17 cellular contexts compared by ENCODE assay signal in the genomic region with DNA sequence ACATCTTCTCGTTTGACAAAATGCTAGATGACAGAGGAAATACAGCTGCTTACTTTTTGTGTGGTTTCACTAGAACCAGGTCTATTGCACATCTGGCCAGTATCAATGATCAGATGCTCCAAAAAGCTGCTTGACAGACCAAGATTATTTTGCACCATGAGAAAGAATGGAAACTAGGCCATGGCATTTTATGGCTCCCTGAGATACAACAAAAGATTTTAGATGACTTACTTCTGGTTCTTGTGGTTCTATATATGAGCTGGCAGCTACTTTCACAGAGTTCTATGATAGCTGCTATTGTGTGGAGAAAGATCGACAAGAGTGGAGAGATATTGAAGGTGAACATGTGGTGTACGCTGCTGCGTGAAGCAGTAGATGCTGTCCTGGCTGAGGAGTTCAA. TPM values are rescaled to one million over a fixed set of nuclear protein-coding genes. Genes with fewer than 3 reads are reported as not detected.
DNase-seq lines count a peak whose midpoint lies in the region; ATAC-seq and TF ChIP-seq lines count a peak whose summit lies in the region.
"Had no signal": no experiment of that assay in that cellular context is flagged by ENCODE, and none has a peak within 500 bp of the region (broad histone marks: within the 10 kb centered on the region; RNA-seq: fewer than 3 reads in every experiment).

No MANE protein-coding gene starts in this region.

- H3K4me3 Mint-ChIP-seq in activated CD4-positive, alpha-beta memory T cell treated with anti-CD3 and anti-CD28 coated beads, Interleukin-2, amount 10 ng/mL, durations not matched to agents 7 days and 5 days: no peak overlapping the region
- H3K4me3 Mint-ChIP-seq in activated CD4-positive, alpha-beta memory T cell treated with anti-CD3 and anti-CD28 coated beads for 36 hours: no peak overlapping the region
- H3K4me3 Mint-ChIP-seq in stimulated activated naive B cell treated with anti-CD40 and anti-IgM and Interleukin-4, amounts not matched to agents 10 μg/mL and 1 μg/mL and 100 μg/mL, for 72 hours: no peak overlapping the region
- H3K4me3 Mint-ChIP-seq: activated naive CD4-positive, alpha-beta T cell treated with anti-CD3 and anti-CD28 coated beads, Interleukin-2, amount 50 U/mL, for 24 hours had no signal

- intact Hi-C loops in activated CD4-positive, alpha-beta memory T cell treated with anti-CD3 and anti-CD28 coated beads for 36 hours (cut with micrococcal nuclease): loop anchor here (1.0 kb wide), 4 partner anchors 26 to 324 kb away; a partner anchor contains a TSS
- intact Hi-C loops in heart left ventricle (cut with DNase I): loop anchor here in 1 of 10 donors (5.0 kb wide), 1 partner anchor 56 kb away; no protein-coding TSS in a partner anchor

- CTCF ChIA-PET in activated CD4-positive, alpha-beta memory T cell treated with anti-CD3 and anti-CD28 coated beads, Interleukin-2, amount 10 ng/mL, durations not matched to agents 7 days and 5 days (lab: Charles Lee): no interaction called here
- CTCF ChIA-PET in activated CD4-positive, alpha-beta memory T cell treated with anti-CD3 and anti-CD28 coated beads for 36 hours (lab: Charles Lee): no interaction called here

- H3K9me3 ChIP-seq in heart left ventricle (peaks cover 0 to 10% (median 0%) of the 10 kb centered on the region in 12 donors), suprapubic skin (no peaks in the 10 kb centered on the region)
- H3K9me3 ChIP-seq: Caco-2, gastrocnemius medialis, testis had no signal

- no peak overlapping the region for H3K27ac ChIP-seq in heart left ventricle
- H3K27ac ChIP-seq in suprapubic skin: no peak overlapping the region
- H3K27ac ChIP-seq: gastrocnemius medialis, skin epidermis, testis had no signal

- TF ChIP-seq POLR2A in heart left ventricle (IDR thresholded peaks at IDR 0.05) (no peak), suprapubic skin (IDR thresholded peaks at IDR 0.05) (no peak)

- H3K9me3 Mint-ChIP-seq in activated CD4-positive, alpha-beta memory T cell treated with anti-CD3 and anti-CD28 coated beads, Interleukin-2, amount 10 ng/mL, durations not matched to agents 7 days and 5 days: peaks cover 6% of the 10 kb centered on the region
- H3K9me3 Mint-ChIP-seq in activated CD4-positive, alpha-beta memory T cell treated with anti-CD3 and anti-CD28 coated beads for 36 hours: no peaks in the 10 kb centered on the region
- H3K9me3 Mint-ChIP-seq in stimulated activated naive B cell treated with anti-CD40 and anti-IgM and Interleukin-4, amounts not matched to agents 10 μg/mL and 1 μg/mL and 100 μg/mL, for 72 hours: peaks cover 0 to 2% of the 10 kb centered on the region in 2 donors
- H3K9me3 Mint-ChIP-seq: activated naive CD4-positive, alpha-beta T cell treated with anti-CD3 and anti-CD28 coated beads, Interleukin-2, amount 50 U/mL, for 24 hours had no signal

- no peak for DNase-seq in activated CD4-positive, alpha-beta memory T cell treated with anti-CD3 and anti-CD28 coated beads, Interleukin-2, amount 10 ng/mL, durations not matched to agents 7 days and 5 days
- DNase-seq in activated CD4-positive, alpha-beta memory T cell treated with anti-CD3 and anti-CD28 coated beads for 36 hours: no peak
- no peak for DNase-seq in stimulated activated naive B cell treated with anti-CD40 and anti-IgM and Interleukin-4, amounts not matched to agents 10 μg/mL and 1 μg/mL and 100 μg/mL, for 72 hours
- DNase-seq in heart left ventricle: no peak
- no peak for DNase-seq in suprapubic skin (ENCODE audit: low spot score in 2 of 2)
- DNase-seq in COLO668 (lab: John Stamatoyannopoulos, UW; ENCODE audit: unreplicated experiment): no peak
- DNase-seq: Caco-2, gastrocnemius medialis, NCI-H1436 treated with DMSO at 0.1 percent for 48 hours, NCI-H526 treated with DMSO at 0.1 percent for 48 hours, nucleus accumbens, testis had no signal

- TF ChIP-seq EP300 in suprapubic skin (IDR thresholded peaks at IDR 0.05): no peak

- TF ChIP-seq CTCF in heart left ventricle (IDR thresholded peaks at IDR 0.05) (no peak), suprapubic skin (IDR thresholded peaks at IDR 0.05) (no peak)

- POLR2A ChIA-PET in activated CD4-positive, alpha-beta memory T cell treated with anti-CD3 and anti-CD28 coated beads, Interleukin-2, amount 10 ng/mL, durations not matched to agents 7 days and 5 days (lab: Charles Lee): interaction anchor here (1.0 kb wide), 1 partner anchor 36 kb away, joined by 3 read pairs; no protein-coding TSS in a partner anchor
- POLR2A ChIA-PET in activated CD4-positive, alpha-beta memory T cell treated with anti-CD3 and anti-CD28 coated beads for 36 hours (lab: Charles Lee): no interaction called here

- peaks cover 18% of the 10 kb centered on the region for H3K36me3 Mint-ChIP-seq in activated CD4-positive, alpha-beta memory T cell treated with anti-CD3 and anti-CD28 coated beads, Interleukin-2, amount 10 ng/mL, durations not matched to agents 7 days and 5 days (ENCODE audit: low read depth)
- H3K36me3 Mint-ChIP-seq in activated CD4-positive, alpha-beta memory T cell treated with anti-CD3 and anti-CD28 coated beads for 36 hours: no peaks in the 10 kb centered on the region
- peaks cover 3 to 8% of the 10 kb centered on the region in 2 donors for H3K36me3 Mint-ChIP-seq in stimulated activated naive B cell treated with anti-CD40 and anti-IgM and Interleukin-4, amounts not matched to agents 10 μg/mL and 1 μg/mL and 100 μg/mL, for 72 hours

- H3K27me3 ChIP-seq in heart left ventricle: no peaks in the 10 kb centered on the region
- H3K27me3 ChIP-seq in suprapubic skin: no peaks in the 10 kb centered on the region
- H3K27me3 ChIP-seq: gastrocnemius medialis, testis had no signal

- peak; percentile 66 for ATAC-seq in GM19452 (IDR thresholded peaks at IDR 0.05; ENCODE audit: unreplicated experiment)
- ATAC-seq in HG03439 (IDR thresholded peaks at IDR 0.05; ENCODE audit: unreplicated experiment): peak; percentile 58
- peak; percentile 78 to 86 for ATAC-seq in stimulated activated naive B cell treated with anti-CD40 and anti-IgM and Interleukin-4, amounts not matched to agents 10 μg/mL and 1 μg/mL and 100 μg/mL, for 72 hours (replicated peaks)
- no peak for ATAC-seq in heart left ventricle
- ATAC-seq: gastrocnemius medialis had no signal

- H3K4me1 Mint-ChIP-seq in activated CD4-positive, alpha-beta memory T cell treated with anti-CD3 and anti-CD28 coated beads, Interleukin-2, amount 10 ng/mL, durations not matched to agents 7 days and 5 days: peaks cover 45% of the 10 kb centered on the region
- peaks cover 23% of the 10 kb centered on the region for H3K4me1 Mint-ChIP-seq in activated CD4-positive, alpha-beta memory T cell treated with anti-CD3 and anti-CD28 coated beads for 36 hours (ENCODE audit: low read depth)
- peaks cover 4 to 7% of the 10 kb centered on the region in 2 donors for H3K4me1 Mint-ChIP-seq in stimulated activated naive B cell treated with anti-CD40 and anti-IgM and Interleukin-4, amounts not matched to agents 10 μg/mL and 1 μg/mL and 100 μg/mL, for 72 hours

- WGBS in heart left ventricle, 4 donors: 83 to 92% (median 90%) methylated on average over 4 of the region's 4 CpGs
- 81% methylated on average over 4 of the region's 4 CpGs for WGBS in suprapubic skin

- H3K36me3 ChIP-seq in heart left ventricle: no peaks in the 10 kb centered on the region
- H3K36me3 ChIP-seq in suprapubic skin: no peaks in the 10 kb centered on the region
- H3K36me3 ChIP-seq: gastrocnemius medialis had no signal

- peaks cover 0 to 8% (median 0%) of the 10 kb centered on the region in 12 donors for H3K4me1 ChIP-seq in heart left ventricle
- H3K4me1 ChIP-seq in suprapubic skin: no peaks in the 10 kb centered on the region
- H3K4me1 ChIP-seq: gastrocnemius medialis, testis had no signal

- H3K4me3 ChIP-seq in heart left ventricle: no peak overlapping the region
- H3K4me3 ChIP-seq in suprapubic skin: no peak overlapping the region
- H3K4me3 ChIP-seq: gastrocnemius medialis, skin epidermis, testis had no signal

- peak overlapping the region; percentile 31 for H3K27ac Mint-ChIP-seq in activated CD4-positive, alpha-beta memory T cell treated with anti-CD3 and anti-CD28 coated beads, Interleukin-2, amount 10 ng/mL, durations not matched to agents 7 days and 5 days
- H3K27ac Mint-ChIP-seq in activated CD4-positive, alpha-beta memory T cell treated with anti-CD3 and anti-CD28 coated beads for 36 hours: no peak overlapping the region
- no peak overlapping the region for H3K27ac Mint-ChIP-seq in stimulated activated naive B cell treated with anti-CD40 and anti-IgM and Interleukin-4, amounts not matched to agents 10 μg/mL and 1 μg/mL and 100 μg/mL, for 72 hours
- H3K27ac Mint-ChIP-seq: activated naive CD4-positive, alpha-beta T cell treated with anti-CD3 and anti-CD28 coated beads, Interleukin-2, amount 50 U/mL, for 24 hours had no signal

- H3K27me3 Mint-ChIP-seq in activated CD4-positive, alpha-beta memory T cell treated with anti-CD3 and anti-CD28 coated beads, Interleukin-2, amount 10 ng/mL, durations not matched to agents 7 days and 5 days: peaks cover 53% of the 10 kb centered on the region
- H3K27me3 Mint-ChIP-seq in activated CD4-positive, alpha-beta memory T cell treated with anti-CD3 and anti-CD28 coated beads for 36 hours: peaks cover 31% of the 10 kb centered on the region
- H3K27me3 Mint-ChIP-seq in stimulated activated naive B cell treated with anti-CD40 and anti-IgM and Interleukin-4, amounts not matched to agents 10 μg/mL and 1 μg/mL and 100 μg/mL, for 72 hours: peaks cover 0 to 4% of the 10 kb centered on the region in 2 donors

RNA-seq across cellular contexts. Expression of a gene that starts 25.8 kb away (rescaled TPM):
- 1 to 10 TPM; 7.3 to 9.7 TPM for total RNA-seq in activated CD4-positive, alpha-beta memory T cell treated with anti-CD3 and anti-CD28 coated beads, Interleukin-2, amount 10 ng/mL, durations not matched to agents 7 days and 5 days
- 10 to 100 TPM; 14.1 to 14.9 TPM for total RNA-seq in activated CD4-positive, alpha-beta memory T cell treated with anti-CD3 and anti-CD28 coated beads for 36 hours
- 100 to 1,000 TPM; 141 to 413 (median 277) TPM for total RNA-seq in heart left ventricle
- polyA plus RNA-seq in heart left ventricle: 10 to 100 TPM; 48.7 to 63.8 TPM
- 100 to 1,000 TPM in 1 of 4 donors, 10 to 100 TPM in 3; 48.6 to 148 (median 74.8) TPM for total RNA-seq in suprapubic skin

RNA-seq across cellular contexts. Expression of a gene that starts 51.6 kb away (rescaled TPM):
- under 1 TPM; 0.38 to 0.60 TPM for total RNA-seq in activated CD4-positive, alpha-beta memory T cell treated with anti-CD3 and anti-CD28 coated beads, Interleukin-2, amount 10 ng/mL, durations not matched to agents 7 days and 5 days
- under 1 TPM in 1 of 2 experiments, not detected in 1; 0.19 TPM for total RNA-seq in activated CD4-positive, alpha-beta memory T cell treated with anti-CD3 and anti-CD28 coated beads for 36 hours
- 1 to 10 TPM in 1 of 9 donors, under 1 TPM in 2, not detected in 6; 0.54 to 1.2 (median 0.58) TPM for total RNA-seq in heart left ventricle
- not detected for polyA plus RNA-seq in heart left ventricle
- 1 to 10 TPM in 2 of 4 donors, under 1 TPM in 2; 0.53 to 1.7 (median 1.1) TPM for total RNA-seq in suprapubic skin
- total RNA-seq: A673, gastrocnemius medialis had no signal

Comparison
In these comparisons a context has a peak if more than half of its experiments do, and no peak if none do; other contexts are left out.
1. ATAC-seq: peak in GM19452 (single experiment), HG03439 (single experiment) and stimulated activated naive B cell treated with anti-CD40 and anti-IgM and Interleukin-4, amounts not matched to agents 10 μg/mL and 1 μg/mL and 100 μg/mL, for 72 hours (2 of 2); none in heart left ventricle (0 of 4).